Comparison of ENCODE assay signal across 8 cellular contexts in the genomic region with DNA sequence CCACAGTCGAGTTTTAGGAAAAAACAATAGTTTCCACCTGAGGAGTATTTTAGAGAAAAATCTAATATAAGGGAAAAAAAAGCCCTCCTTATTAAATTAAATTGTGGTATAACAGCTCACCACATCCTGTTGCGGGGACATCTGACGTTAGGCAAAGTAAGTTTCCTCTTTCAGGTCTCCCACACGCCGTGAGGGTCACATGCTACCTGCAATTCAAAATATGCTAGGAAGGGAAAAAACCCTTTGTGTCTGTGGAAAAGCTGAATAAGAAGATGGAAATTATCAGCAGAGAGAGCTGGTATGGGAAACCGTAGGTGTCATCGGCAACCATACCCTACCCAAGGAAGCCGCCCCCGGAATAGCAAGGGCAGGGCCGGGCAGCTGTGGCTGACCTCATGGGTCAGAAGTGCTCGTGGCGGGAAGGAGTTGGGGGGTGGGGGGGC.
DNase-seq lines count a peak whose midpoint lies in the region; ATAC-seq and FAIRE-seq lines count a peak whose summit lies in the region.

No MANE protein-coding gene starts in this region.

- DNase-seq in GM19239 (ENCODE audit: insufficient read length, low spot score), result peak; percentile 59
- peak; percentile 63 for DNase-seq in UCSD-AML1 (lab: John Stamatoyannopoulos, UW; ENCODE audit: unreplicated experiment)
- DNase-seq in ecto neural progenitor cell (ENCODE audit: low spot score), result peak; percentile 37
- peak; percentile 35 to 50 for DNase-seq in stimulated activated CD8-positive, alpha-beta memory T cell treated with anti-CD3 and anti-CD28 coated beads, Interleukin-7, amount 100 ng/mL, for 1 hour (ENCODE audit: low read depth in 2 of 2)
- no peak for DNase-seq in LoVo (ENCODE audit: low spot score)
- no peak for DNase-seq in NCI-H146 treated with DMSO at 0.1 percent for 48 hours (lab: John Stamatoyannopoulos, UW; ENCODE audit: unreplicated experiment)
- no peak for DNase-seq in RPMI8226

- no peak for FAIRE-seq in GM19239 (lab: Jason Lieb, UNC)

- ATAC-seq in HG03097 (IDR thresholded peaks at IDR 0.05; ENCODE audit: low FRiP score, unreplicated experiment), result peak; percentile 53

Comparison
In these comparisons a context has a peak if more than half of its experiments do, and no peak if none do; other contexts are left out.
1. DNase-seq: peak in GM19239 (single experiment), UCSD-AML1 (single experiment), ecto neural progenitor cell (single experiment) and stimulated activated CD8-positive, alpha-beta memory T cell treated with anti-CD3 and anti-CD28 coated beads, Interleukin-7, amount 100 ng/mL, for 1 hour (2 of 2); none in LoVo (single experiment), NCI-H146 treated with DMSO at 0.1 percent for 48 hours (single experiment) and RPMI8226 (single experiment).